18 cellular contexts compared by ENCODE assay signal in genomic region chr5:89697581-89697980, GRCh38.
"Had no signal": no experiment of that assay in that cellular context is flagged by ENCODE, and none has a peak within 500 bp of the region (broad histone marks: within the 10 kb centered on the region; RNA-seq: fewer than 3 reads in every experiment).

No MANE protein-coding gene starts in this region.

- H3K27ac ChIP-seq: ovary, sigmoid colon, spleen had no signal

- H3K4me3 ChIP-seq: lung, ovary, sigmoid colon, spleen had no signal

- H3K9me3 ChIP-seq: ovary, sigmoid colon, spleen had no signal

- ATAC-seq: activated T-cell treated with anti-CD3 and anti-CD28 coated beads, Interleukin-2, amount 50 U/mL, for 72 hours; stimulated activated naive CD8-positive, alpha-beta T cell treated with anti-CD3 and anti-CD28 coated beads, Interleukin-15, amount 100 ng/mL, for 72 hours had no signal

- H3K4me1 ChIP-seq: sigmoid colon, spleen had no signal

- DNase-seq: activated CD4-positive, alpha-beta T cell treated with anti-CD3 and anti-CD28 coated beads, Interleukin-2, amount 10 ng/mL, durations not matched to agents 24 days and 14 days; activated CD4-positive, CD25-positive, alpha-beta regulatory T cell; activated CD8-positive, alpha-beta memory T cell treated with anti-CD3 and anti-CD28 coated beads, Interleukin-2, amount 50 U/mL, for 48 hours; activated gamma-delta T cell treated with Interleukin-2 at 50 U/mL for 16 hours; activated naive CD8-positive, alpha-beta T cell treated with anti-CD3 and anti-CD28 coated beads for 36 hours; activated T-cell treated with anti-CD3 and anti-CD28 coated beads, Interleukin-2, amount 50 U/mL, for 72 hours; amygdala; cortex of kidney; effector CD4-positive, alpha-beta T cell; foreskin melanocyte; head of caudate nucleus; midbrain; ovary; sigmoid colon; spleen; stimulated activated CD4-positive, alpha-beta T cell treated with anti-CD3 and anti-CD28 coated beads, Interleukin-1b, Interleukin-23, amount 100 ng/mL, for 48 hours; stimulated activated naive CD8-positive, alpha-beta T cell treated with anti-CD3 and anti-CD28 coated beads, Interleukin-15, amount 100 ng/mL, for 72 hours had no signal

- H3K27me3 ChIP-seq: ovary, sigmoid colon, spleen had no signal

- H3K36me3 ChIP-seq: ovary, sigmoid colon, spleen had no signal
